Comparison of ENCODE assay signal across 28 cellular contexts in genomic region chr9:18237776-18238175, GRCh38.
A peak's percentile ranks its signal among the peaks of the same experiment; 100 is the strongest.
DNase-seq lines count a peak whose midpoint lies in the region; ATAC-seq, FAIRE-seq and TF ChIP-seq lines count a peak whose summit lies in the region.
"Had no signal": no experiment of that assay in that cellular context is flagged by ENCODE, and none has a peak within 500 bp of the region (broad histone marks: within the 10 kb centered on the region; RNA-seq: fewer than 3 reads in every experiment).

No MANE protein-coding gene starts in this region.

- peak overlapping the region; percentile 54 for H3K4ac ChIP-seq in IMR-90 (ENCODE audit: low read depth, low read length)

- dilution Hi-C loops in IMR-90 (cut with HindIII; ENCODE audit: low sequenced_read_pairs, unreplicated experiment) = no loop called here
- dilution Hi-C loops in keratinocyte (cut with MboI; ENCODE audit: extremely low pct_ligation_motif_present, low sequenced_read_pairs) = no loop called here

- ATAC-seq in IMR-90 (ENCODE audit: low read depth) (no peak; the same call in 1 of the 2 replicates), HG02571 (IDR thresholded peaks at IDR 0.05; ENCODE audit: unreplicated experiment) (no peak)
- ATAC-seq: activated CD4-positive, CD25-positive, alpha-beta regulatory T cell treated with anti-CD3 and anti-CD28 coated beads, Interleukin-2, amount 50 U/mL, for 24 hours; activated naive CD4-positive, alpha-beta T cell treated with anti-CD3 and anti-CD28 coated beads, Interleukin-2, amount 50 U/mL, for 72 hours; HCT116; left colon had no signal

- CTCF ChIA-PET in IMR-90 (lab: Yijun Ruan, JAX) = interaction anchor here (0.6 to 1.0 kb wide), 2 partner anchors 10 to 17 kb away, joined by 3 read pairs; no protein-coding TSS in a partner anchor

- no peak overlapping the region for H4K5ac ChIP-seq in IMR-90 (ENCODE audit: low read depth, low read length)

- H3K56ac ChIP-seq in IMR-90 (ENCODE audit: extremely low read depth, insufficient read depth, low read length) = no peak overlapping the region

- H2BK20ac ChIP-seq in IMR-90 (ENCODE audit: low read depth, low read length) = peak overlapping the region; percentile 46; the same call in 1 of the 2 replicates

- no peak overlapping the region for H3K18ac ChIP-seq in IMR-90 (ENCODE audit: low read depth, low read length)

- no peak for FAIRE-seq in keratinocyte (lab: Jason Lieb, UNC)
- FAIRE-seq: GM12892, HTR-8/SVneo had no signal

- H3K14ac ChIP-seq in IMR-90 (replicated peaks; ENCODE audit: low read depth, low read length) = 0 out of 2 replicates have a peak overlapping the region, but pooled peaks have one; percentile 5

- H3K9me3 ChIP-seq in IMR-90 (ENCODE audit: control insufficient read depth, insufficient read depth, low read length) (no peaks in the 10 kb centered on the region), adipocyte (ENCODE audit: control insufficient read depth, low read length) (peaks cover under 1% of the 10 kb centered on the region), keratinocyte (ENCODE audit: control insufficient read depth, low read depth, low read length) (no peaks in the 10 kb centered on the region)
- H3K9me3 ChIP-seq: ascending aorta, Caco-2, ovary, testis had no signal

- H3K4me3 ChIP-seq in ACC112 (ENCODE audit: low read depth, low read length) = peak overlapping the region; percentile 34
- no peak overlapping the region for H3K4me3 ChIP-seq in IMR-90 (ENCODE audit: insufficient read depth, low read depth, low read length)
- H3K4me3 ChIP-seq in adipocyte (ENCODE audit: low read length) = peak overlapping the region; percentile 53
- no peak overlapping the region for H3K4me3 ChIP-seq in keratinocyte (ENCODE audit: control insufficient read depth in 2 of 3, extremely low read depth in 1 of 3, insufficient read depth in 2 of 3, low read depth in 1 of 3, low read length in 3 of 3)
- H3K4me3 ChIP-seq: ascending aorta; BLaER1 treated with 17β-estradiol and CSF1 and Interleukin-3, amounts not matched to agents 10 nM and 100 nM; heart left ventricle; ovary; testis had no signal

- peak overlapping the region; percentile 55; the same call in 1 of the 3 replicates for H2BK15ac ChIP-seq in IMR-90 (ENCODE audit: low read depth, low read length)

- H3K79me2 ChIP-seq in ACC112 (ENCODE audit: control insufficient read depth, insufficient read depth, low read length, unreplicated experiment) (no peaks in the 10 kb centered on the region), keratinocyte (ENCODE audit: control insufficient read depth, insufficient read depth, low read length) (no peaks in the 10 kb centered on the region)

- no TSS peak for BruUV-seq in IMR-90 (replicated peaks; lab: Mats Ljungman, UMichigan)

- H3K9ac ChIP-seq in IMR-90 (ENCODE audit: low read depth, low read length) (no peak overlapping the region), adipocyte (ENCODE audit: low read length) (no peak overlapping the region), keratinocyte (ENCODE audit: control insufficient read depth, extremely low read depth, insufficient read depth, low read length) (no peak overlapping the region)
- H3K9ac ChIP-seq: BLaER1 treated with 17β-estradiol and CSF1 and Interleukin-3, amounts not matched to agents 10 nM and 100 nM; KMS-11 had no signal

- TF ChIP-seq POLR2A in IMR-90 (IDR thresholded peaks at IDR 0.05; ENCODE audit: low read depth, low read length) = no peak

- intact Hi-C loops in IMR-90 (cut with micrococcal nuclease) = no loop called here

- no peaks in the 10 kb centered on the region for H3K79me1 ChIP-seq in IMR-90 (ENCODE audit: low read depth in 1 of 2, low read length in 2 of 2)

- no CpG with 5 or more reads among the region's 3 CpGs for WGBS in IMR-90 (ENCODE audit: extremely low coverage in 2 of 2, insufficient read length in 1 of 2), 2 experiments

- H3K27me3 ChIP-seq in ACC112 (ENCODE audit: insufficient read depth, low read length) (no peaks in the 10 kb centered on the region), IMR-90 (ENCODE audit: control insufficient read depth, insufficient read depth, low read length) (peaks cover 8% of the 10 kb centered on the region), adipocyte (replicated peaks; ENCODE audit: control insufficient read depth, insufficient read depth, low read length) (no peaks in the 10 kb centered on the region), keratinocyte (ENCODE audit: control insufficient read depth, extremely low read depth, insufficient read depth, low read length) (no peaks in the 10 kb centered on the region)
- H3K27me3 ChIP-seq: ascending aorta; BLaER1 treated with 17β-estradiol and CSF1 and Interleukin-3, amounts not matched to agents 10 nM and 100 nM; heart left ventricle; ovary; testis had no signal

- peaks cover 31% of the 10 kb centered on the region for H3K4me1 ChIP-seq in ACC112 (ENCODE audit: control insufficient read depth, insufficient read depth, low read length, unreplicated experiment)
- no peaks in the 10 kb centered on the region for H3K4me1 ChIP-seq in IMR-90 (ENCODE audit: control insufficient read depth, insufficient read depth, low read length)
- peaks cover 17% of the 10 kb centered on the region for H3K4me1 ChIP-seq in adipocyte (ENCODE audit: control insufficient read depth, insufficient read depth, low read length)
- peaks cover 30% of the 10 kb centered on the region for H3K4me1 ChIP-seq in keratinocyte (ENCODE audit: control insufficient read depth, extremely low read depth, insufficient read depth, low read length)
- H3K4me1 ChIP-seq: Caco-2, testis had no signal

- H2AK9ac ChIP-seq in IMR-90 (replicated peaks; ENCODE audit: low read depth, low read length, poor library complexity) = no peak overlapping the region

- H4K20me1 ChIP-seq in IMR-90 (ENCODE audit: insufficient read depth, low read length) = no peaks in the 10 kb centered on the region
- no peaks in the 10 kb centered on the region for H4K20me1 ChIP-seq in keratinocyte (ENCODE audit: control insufficient read depth, extremely low read depth, insufficient read depth, low read length)
- H4K20me1 ChIP-seq: BLaER1 treated with 17β-estradiol and CSF1 and Interleukin-3, amounts not matched to agents 10 nM and 100 nM had no signal

- no peak for TF ChIP-seq RAD21 in IMR-90 (IDR thresholded peaks at IDR 0.05; ENCODE audit: low read length)

- H4K91ac ChIP-seq in IMR-90 (ENCODE audit: insufficient read depth, low read depth, low read length) = peak overlapping the region; percentile 51

- POLR2A ChIA-PET in IMR-90 (lab: Charles Lee; ENCODE audit: unreplicated experiment) = no interaction called here

- no peak overlapping the region for H2BK5ac ChIP-seq in IMR-90 (ENCODE audit: low read depth, low read length, poor library complexity, severe bottlenecking)

- H4K8ac ChIP-seq in IMR-90 (ENCODE audit: low read depth in 2 of 2, low read length in 2 of 2) = 0 out of 4 replicates have a peak overlapping the region, but pooled peaks of 1 of the 2 experiments have one; percentile 52

- peaks cover 3% of the 10 kb centered on the region for H3K9me1 ChIP-seq in IMR-90 (ENCODE audit: insufficient read depth, low read length)
- H3K9me1 ChIP-seq in keratinocyte (ENCODE audit: control insufficient read depth, extremely low read depth, insufficient read depth, low read length) = peaks cover 2% of the 10 kb centered on the region

- H2AFZ ChIP-seq in ACC112 (ENCODE audit: low read length, unreplicated experiment) (no peak overlapping the region), IMR-90 (replicated peaks; ENCODE audit: low read length, poor library complexity) (no peak overlapping the region), keratinocyte (ENCODE audit: control insufficient read depth, low read length) (no peak overlapping the region)

- H3K36me3 ChIP-seq in ACC112 (ENCODE audit: insufficient read depth, low read length) (no peaks in the 10 kb centered on the region), IMR-90 (ENCODE audit: control insufficient read depth, insufficient read depth, low read length) (no peaks in the 10 kb centered on the region), adipocyte (ENCODE audit: control insufficient read depth, insufficient read depth, low read length, severe bottlenecking) (no peaks in the 10 kb centered on the region), keratinocyte (ENCODE audit: control insufficient read depth in 2 of 2, extremely low read depth in 1 of 2, insufficient read depth in 2 of 2, low read length in 2 of 2) (no peaks in the 10 kb centered on the region)
- H3K36me3 ChIP-seq: ascending aorta; BLaER1 treated with 17β-estradiol and CSF1 and Interleukin-3, amounts not matched to agents 10 nM and 100 nM; heart left ventricle; ovary had no signal

- no peak overlapping the region for H3K23ac ChIP-seq in IMR-90 (ENCODE audit: low read depth, low read length)

- peak overlapping the region; percentile 68 for H2BK120ac ChIP-seq in IMR-90 (ENCODE audit: low read depth, low read length)

- DNase-seq in IMR-90 (no peak), adipocyte (ENCODE audit: low read depth) (no peak), keratinocyte (ENCODE audit: low read depth, low spot score) (no peak), SW480 (ENCODE audit: low spot score) (no peak), retina (no peak), NCI-H146 treated with DMSO at 0.1 percent for 48 hours (lab: John Stamatoyannopoulos, UW; ENCODE audit: unreplicated experiment) (no peak)
- DNase-seq: activated CD4-positive, alpha-beta memory T cell treated with anti-CD3 and anti-CD28 coated beads for 36 hours; Caco-2; erythroblast; heart left ventricle; left colon; naive B cell; NCI-H146; NCI-H526; ovary; right cardiac atrium; stimulated activated naive CD4-positive, alpha-beta T cell treated with Interleukin-2 at 50 U/mL for 16 hours; testis had no signal

- H3K4me2 ChIP-seq in IMR-90 (ENCODE audit: low read depth, low read length) (no peak overlapping the region), keratinocyte (ENCODE audit: control insufficient read depth, extremely low read depth, insufficient read depth, low read depth, low read length) (peak overlapping the region; percentile 58)
- H3K4me2 ChIP-seq: KMS-11 had no signal

- 0 out of 2 replicates have a peak overlapping the region, but pooled peaks have one; percentile 79 for H2AK5ac ChIP-seq in IMR-90 (ENCODE audit: low read depth, low read length)

- TF ChIP-seq CTCF in IMR-90 (conservative IDR thresholded peaks at IDR 0.05; ENCODE audit: low read depth, low read length) (no peak), keratinocyte (optimal IDR thresholded peaks at IDR 0.05 in 1 of 3, IDR thresholded peaks at IDR 0.05 in 1 of 3, conservative IDR thresholded peaks at IDR 0.05 in 1 of 3; ENCODE audit: extremely low read depth in 1 of 3, insufficient read depth in 2 of 3, low read length in 3 of 3) (no peak)

- peak overlapping the region; percentile 98 for H3K27ac ChIP-seq in ACC112 (ENCODE audit: low read depth, low read length)
- H3K27ac ChIP-seq in IMR-90 (ENCODE audit: insufficient read depth, low read length) = no peak overlapping the region
- H3K27ac ChIP-seq in keratinocyte (ENCODE audit: control insufficient read depth, insufficient read depth, low read length) = no peak overlapping the region
- H3K27ac ChIP-seq: ascending aorta; BLaER1 treated with 17β-estradiol and CSF1 and Interleukin-3, amounts not matched to agents 10 nM and 100 nM; heart left ventricle; KMS-11; ovary; testis had no signal

- in situ Hi-C loops in IMR-90 (cut with MboI; ENCODE audit: low sequenced_read_pairs) = no loop called here

TF ChIP-seq in IMR-90, 13 proteins besides CTCF, POLR2A, EP300 and RAD21 (continues in another document):
- TF ChIP-seq FOS (IDR thresholded peaks at IDR 0.05; ENCODE audit: low read depth, low read length) (no peak), MAZ (IDR thresholded peaks at IDR 0.05; ENCODE audit: borderline replicate concordance, low read depth, low read length) (no peak)

Comparison
In these comparisons a context has a peak if more than half of its experiments do, and no peak if none do; other contexts are left out.
1. H3K4me3 ChIP-seq: peak in ACC112 (single experiment) and adipocyte (single experiment); none in IMR-90 (single experiment) and keratinocyte (0 of 3).